Comparison of ENCODE assay signal across 12 cellular contexts in genomic region chr1:150999051-150999674, GRCh38. TPM values are rescaled to one million over a fixed set of nuclear protein-coding genes. Genes with fewer than 3 reads are reported as not detected.
A peak's percentile ranks its signal among the peaks of the same experiment; 100 is the strongest.
DNase-seq lines count a peak whose midpoint lies in the region; ATAC-seq, FAIRE-seq and TF ChIP-seq lines count a peak whose summit lies in the region.
"Had no signal": no experiment of that assay in that cellular context is flagged by ENCODE, and none has a peak within 500 bp of the region (broad histone marks: within the 10 kb centered on the region; RNA-seq: fewer than 3 reads in every experiment).

No MANE protein-coding gene starts in this region.

- H3K9me3 ChIP-seq in neuronal stem cell (replicated peaks in 1 of 2; ENCODE audit: control insufficient read depth in 2 of 2, insufficient read depth in 1 of 2, low read depth in 1 of 2, low read length in 2 of 2) (no peaks in the 10 kb centered on the region), T-helper 17 cell (ENCODE audit: control insufficient read depth, low read length, poor library complexity, severe bottlenecking) (no peaks in the 10 kb centered on the region)

- H2BK5ac ChIP-seq in mesendoderm (ENCODE audit: low read length) (no peak overlapping the region), neuronal stem cell (ENCODE audit: low read length) (no peak overlapping the region)

- no peaks in the 10 kb centered on the region for H3K27me3 Mint-ChIP-seq in activated naive CD8-positive, alpha-beta T cell treated with anti-CD3 and anti-CD28 coated beads, Interleukin-2, amount 10 ng/mL, durations not matched to agents 7 days and 5 days
- no peaks in the 10 kb centered on the region for H3K27me3 Mint-ChIP-seq in T-helper 17 cell

- H3K23ac ChIP-seq in mesendoderm (ENCODE audit: low read length) (no peak overlapping the region), neuronal stem cell (ENCODE audit: low read depth, low read length, poor library complexity) (no peak overlapping the region)

- peak; percentile 33 for DNase-seq in ACHN
- DNase-seq in H54 (ENCODE audit: insufficient read length, low spot score): peak; percentile 84
- no peak for DNase-seq in activated naive CD8-positive, alpha-beta T cell treated with anti-CD3 and anti-CD28 coated beads, Interleukin-2, amount 10 ng/mL, durations not matched to agents 7 days and 5 days
- no peak for DNase-seq in mesendoderm
- no peak for DNase-seq in neuronal stem cell (ENCODE audit: low spot score)
- DNase-seq in occipital lobe (lab: John Stamatoyannopoulos, UW): no peak
- no peak for DNase-seq in T-helper 17 cell
- DNase-seq: effector CD4-positive, alpha-beta T cell had no signal

- no peak overlapping the region for H4K8ac ChIP-seq in mesendoderm (ENCODE audit: low read depth, low read length)
- no peak overlapping the region for H4K8ac ChIP-seq in neuronal stem cell (ENCODE audit: low read depth, low read length)

- H3K9ac ChIP-seq in mesendoderm (ENCODE audit: low read length): no peak overlapping the region
- no peak overlapping the region for H3K9ac ChIP-seq in neuronal stem cell (ENCODE audit: low read depth, low read length, poor library complexity)

- no peak overlapping the region for H3K14ac ChIP-seq in neuronal stem cell (ENCODE audit: low read length)

- POLR2A ChIA-PET in activated naive CD8-positive, alpha-beta T cell treated with anti-CD3 and anti-CD28 coated beads, Interleukin-2, amount 10 ng/mL, durations not matched to agents 7 days and 5 days (lab: Charles Lee): no interaction called here

- no peaks in the 10 kb centered on the region for H3K79me1 ChIP-seq in mesendoderm (ENCODE audit: low read length)
- H3K79me1 ChIP-seq in neuronal stem cell (ENCODE audit: low read depth, low read length): no peaks in the 10 kb centered on the region

- H2BK15ac ChIP-seq in mesendoderm (replicated peaks; ENCODE audit: low read depth) (no peak overlapping the region), neuronal stem cell (ENCODE audit: low read length) (no peak overlapping the region)

- peaks cover 32% of the 10 kb centered on the region for H3K4me1 Mint-ChIP-seq in activated naive CD8-positive, alpha-beta T cell treated with anti-CD3 and anti-CD28 coated beads, Interleukin-2, amount 10 ng/mL, durations not matched to agents 7 days and 5 days
- peaks cover 26% of the 10 kb centered on the region for H3K4me1 Mint-ChIP-seq in T-helper 17 cell

- no peaks in the 10 kb centered on the region for H3K4me1 ChIP-seq in mesendoderm (ENCODE audit: control insufficient read depth, low read depth, low read length)
- no peaks in the 10 kb centered on the region for H3K4me1 ChIP-seq in neuronal stem cell (ENCODE audit: control insufficient read depth in 2 of 2, insufficient read depth in 1 of 2, low read depth in 1 of 2, low read length in 2 of 2)

- no peak overlapping the region for H4K91ac ChIP-seq in neuronal stem cell (ENCODE audit: low read depth, low read length, poor library complexity)

- WGBS in mesendoderm (ENCODE audit: extremely low coverage, insufficient coverage, low lambda C conversion rate): no CpG with 5 or more reads among the region's 17 CpGs
- WGBS in neuronal stem cell (ENCODE audit: extremely low coverage in 2 of 2, insufficient read length in 2 of 2, insufficient replicate concordance in 1 of 2), 2 donors: no CpG with 5 or more reads among the region's 17 CpGs

- H3K27ac ChIP-seq in mesendoderm (ENCODE audit: low read depth, low read length): no peak overlapping the region
- H3K27ac ChIP-seq in neuronal stem cell (replicated peaks; ENCODE audit: low read length): no peak overlapping the region

- H4K5ac ChIP-seq in mesendoderm (ENCODE audit: low read length): no peak overlapping the region

- H2BK12ac ChIP-seq in neuronal stem cell (ENCODE audit: low read length): no peak overlapping the region

- H3K4me2 ChIP-seq in mesendoderm (ENCODE audit: low read length): no peak overlapping the region
- H3K4me2 ChIP-seq in neuronal stem cell (ENCODE audit: insufficient read depth, low read length, poor library complexity, severe bottlenecking): no peak overlapping the region

- H3K79me2 ChIP-seq in mesendoderm (ENCODE audit: control insufficient read depth, insufficient read depth, low read length): no peaks in the 10 kb centered on the region

- in situ Hi-C loops in ACHN (cut with HindIII; ENCODE audit: low pct_ligation_motif_present, low pct_unique_long_range_greater_than_20kb, low sequenced_read_pairs): no loop called here

- peak; percentile 32; the same call in 1 of the 2 replicates for TF ChIP-seq POLR2A in H54 (IDR thresholded peaks at IDR 0.05; ENCODE audit: low read depth, low read length)

- H3K4me3 Mint-ChIP-seq in activated naive CD8-positive, alpha-beta T cell treated with anti-CD3 and anti-CD28 coated beads, Interleukin-2, amount 10 ng/mL, durations not matched to agents 7 days and 5 days: no peak overlapping the region
- H3K4me3 Mint-ChIP-seq in T-helper 17 cell: no peak overlapping the region

- H3K18ac ChIP-seq in mesendoderm (ENCODE audit: low read length): no peak overlapping the region
- no peak overlapping the region for H3K18ac ChIP-seq in neuronal stem cell (ENCODE audit: low read length)

- no peak overlapping the region for H3K27ac Mint-ChIP-seq in activated naive CD8-positive, alpha-beta T cell treated with anti-CD3 and anti-CD28 coated beads, Interleukin-2, amount 10 ng/mL, durations not matched to agents 7 days and 5 days
- H3K27ac Mint-ChIP-seq in T-helper 17 cell: no peak overlapping the region

- H3K4ac ChIP-seq in mesendoderm (ENCODE audit: low read depth, low read length) (no peak overlapping the region), neuronal stem cell (ENCODE audit: low read length) (no peak overlapping the region)

- peak; percentile 24 for ATAC-seq in activated naive CD8-positive, alpha-beta T cell treated with anti-CD3 and anti-CD28 coated beads, Interleukin-2, amount 10 ng/mL, durations not matched to agents 7 days and 5 days (ENCODE audit: low read depth)
- ATAC-seq in GM19328 (IDR thresholded peaks at IDR 0.05; ENCODE audit: unreplicated experiment): no peak
- no peak for ATAC-seq in T-helper 17 cell

- H2AFZ ChIP-seq in neuronal stem cell (ENCODE audit: low read length): no peak overlapping the region

- FAIRE-seq in H54 (lab: Jason Lieb, UNC): no peak
- FAIRE-seq: H1, keratinocyte had no signal

- H3K4me3 ChIP-seq in mesendoderm (ENCODE audit: low read length) (no peak overlapping the region), neuronal stem cell (ENCODE audit: low read length in 2 of 2) (no peak overlapping the region)
- H3K4me3 ChIP-seq: skin epidermis had no signal

- H3K9me3 Mint-ChIP-seq in activated naive CD8-positive, alpha-beta T cell treated with anti-CD3 and anti-CD28 coated beads, Interleukin-2, amount 10 ng/mL, durations not matched to agents 7 days and 5 days: no peaks in the 10 kb centered on the region

- no peak overlapping the region for H2BK120ac ChIP-seq in mesendoderm (ENCODE audit: low read depth, low read length)
- H2BK120ac ChIP-seq in neuronal stem cell (ENCODE audit: low read depth, low read length): no peak overlapping the region

- H3K36me3 ChIP-seq in mesendoderm (ENCODE audit: control insufficient read depth, insufficient read depth, low read length) (no peaks in the 10 kb centered on the region), neuronal stem cell (replicated peaks in 1 of 2; ENCODE audit: control insufficient read depth in 2 of 2, insufficient read depth in 2 of 2, low read length in 2 of 2) (peaks cover 9 to 29% of the 10 kb centered on the region in 2 donors)

- H3K27me3 ChIP-seq in mesendoderm (ENCODE audit: insufficient read depth, low read length, poor library complexity): no peaks in the 10 kb centered on the region
- H3K27me3 ChIP-seq in neuronal stem cell (ENCODE audit: control insufficient read depth in 3 of 3, insufficient read depth in 3 of 3, low read depth in 1 of 3, low read length in 3 of 3): no peaks in the 10 kb centered on the region

- H3K36me3 Mint-ChIP-seq in activated naive CD8-positive, alpha-beta T cell treated with anti-CD3 and anti-CD28 coated beads, Interleukin-2, amount 10 ng/mL, durations not matched to agents 7 days and 5 days: peaks cover 8% of the 10 kb centered on the region
- H3K36me3 Mint-ChIP-seq in T-helper 17 cell (ENCODE audit: low read depth): peaks cover 8% of the 10 kb centered on the region

- H2AK5ac ChIP-seq in mesendoderm (ENCODE audit: low read length): no peak overlapping the region
- H2AK5ac ChIP-seq in neuronal stem cell (ENCODE audit: low read depth, low read length): no peak overlapping the region

- peak overlapping the region; percentile 34 for H3K56ac ChIP-seq in mesendoderm (ENCODE audit: low read length)

RNA-seq across cellular contexts. Expression of gene MINDY1, which starts 7.5 kb away (rescaled TPM):
- 10 to 100 TPM; 11.5 to 12.7 TPM for total RNA-seq in activated naive CD8-positive, alpha-beta T cell treated with anti-CD3 and anti-CD28 coated beads, Interleukin-2, amount 10 ng/mL, durations not matched to agents 7 days and 5 days
- 4.6 TPM for polyA plus RNA-seq in mesendoderm (2013, experiment 1 of 2)
- 4.8 TPM for polyA plus RNA-seq in mesendoderm (2013, experiment 2 of 2)
- polyA plus RNA-seq in neuronal stem cell (2013, experiment 1 of 2): 11.7 TPM
- polyA plus RNA-seq in neuronal stem cell (2013, experiment 2 of 2): 11.9 TPM
- total RNA-seq in occipital lobe (10.5 TPM), T-helper 17 cell (10 to 100 TPM; 19.0 to 31.6 TPM)

RNA-seq across cellular contexts. Expression of gene PRUNE1, which starts 9.1 kb away (rescaled TPM):
- total RNA-seq in activated naive CD8-positive, alpha-beta T cell treated with anti-CD3 and anti-CD28 coated beads, Interleukin-2, amount 10 ng/mL, durations not matched to agents 7 days and 5 days: 10 to 100 TPM; 22.9 to 23.2 TPM
- 23.7 TPM for polyA plus RNA-seq in mesendoderm (2013, experiment 1 of 2)
- polyA plus RNA-seq in mesendoderm (2013, experiment 2 of 2): 23.8 TPM
- polyA plus RNA-seq in neuronal stem cell (2013, experiment 1 of 2): 28.6 TPM
- polyA plus RNA-seq in neuronal stem cell (2013, experiment 2 of 2): 28.5 TPM
- total RNA-seq in occipital lobe: 25.3 TPM
- 10 to 100 TPM; 15.8 to 30.0 TPM for total RNA-seq in T-helper 17 cell

RNA-seq across cellular contexts. Expression of gene ANXA9, which starts 17.1 kb away (rescaled TPM):
- not detected for total RNA-seq in activated naive CD8-positive, alpha-beta T cell treated with anti-CD3 and anti-CD28 coated beads, Interleukin-2, amount 10 ng/mL, durations not matched to agents 7 days and 5 days
- 1.8 TPM for polyA plus RNA-seq in mesendoderm (2013, experiment 1 of 2)
- 1.9 TPM for polyA plus RNA-seq in mesendoderm (2013, experiment 2 of 2)
- 0.39 TPM for polyA plus RNA-seq in neuronal stem cell (2013, experiment 1 of 2)
- polyA plus RNA-seq in neuronal stem cell (2013, experiment 2 of 2): 0.57 TPM
- total RNA-seq in occipital lobe: not detected
- under 1 TPM in 1 of 2 donors, not detected in 1; 0.15 TPM for total RNA-seq in T-helper 17 cell

RNA-seq across cellular contexts. Expression of gene CERS2, which starts 24.5 kb away (rescaled TPM):
- 100 to 1,000 TPM; 153 TPM for total RNA-seq in activated naive CD8-positive, alpha-beta T cell treated with anti-CD3 and anti-CD28 coated beads, Interleukin-2, amount 10 ng/mL, durations not matched to agents 7 days and 5 days
- polyA plus RNA-seq in mesendoderm (2013, experiment 1 of 2): 226 TPM
- 224 TPM for polyA plus RNA-seq in mesendoderm (2013, experiment 2 of 2)
- polyA plus RNA-seq in neuronal stem cell (2013, experiment 1 of 2): 162 TPM
- polyA plus RNA-seq in neuronal stem cell (2013, experiment 2 of 2): 165 TPM
- total RNA-seq in occipital lobe: 35.6 TPM
- 100 to 1,000 TPM; 108 to 142 TPM for total RNA-seq in T-helper 17 cell

RNA-seq across cellular contexts. Expression of gene BNIPL, which starts 37.2 kb away (rescaled TPM):
- 1 to 10 TPM; 2.8 to 4.1 TPM for total RNA-seq in activated naive CD8-positive, alpha-beta T cell treated with anti-CD3 and anti-CD28 coated beads, Interleukin-2, amount 10 ng/mL, durations not matched to agents 7 days and 5 days
- polyA plus RNA-seq in mesendoderm (2013, experiment 1 of 2): 2.2 TPM
- polyA plus RNA-seq in mesendoderm (2013, experiment 2 of 2): 2.0 TPM
- 0.40 TPM for polyA plus RNA-seq in neuronal stem cell (2013, experiment 1 of 2)
- 0.26 TPM for polyA plus RNA-seq in neuronal stem cell (2013, experiment 2 of 2)
- total RNA-seq in occipital lobe (0.16 TPM), T-helper 17 cell (under 1 TPM; 0.42 to 0.57 TPM)

Comparison
In these comparisons a context has a peak if more than half of its experiments do, and no peak if none do; other contexts are left out.
1. DNase-seq: peak in ACHN (single experiment) and H54 (single experiment); none in activated naive CD8-positive, alpha-beta T cell treated with anti-CD3 and anti-CD28 coated beads, Interleukin-2, amount 10 ng/mL, durations not matched to agents 7 days and 5 days (single experiment), mesendoderm (single experiment), neuronal stem cell (single experiment), occipital lobe (single experiment) and T-helper 17 cell (0 of 3).